ENCODE assay signal across 1 cellular context in genomic region chr14:55574988-55575387, GRCh38.
A peak's percentile ranks its signal among the peaks of the same experiment; 100 is the strongest.
TF ChIP-seq lines count a peak whose summit lies in the region.

No MANE protein-coding gene starts in this region.

TF ChIP-seq in HepG2, 621 proteins besides CTCF, POLR2A, EP300 and RAD21 (continued from another document and continues in another):
- no peak for TF ChIP-seq TRIM22 (IDR thresholded peaks at IDR 0.05)
- TF ChIP-seq ATF2 (CRISPR knock-in tag; IDR thresholded peaks at IDR 0.05): no peak
- TF ChIP-seq, protein P1, sequence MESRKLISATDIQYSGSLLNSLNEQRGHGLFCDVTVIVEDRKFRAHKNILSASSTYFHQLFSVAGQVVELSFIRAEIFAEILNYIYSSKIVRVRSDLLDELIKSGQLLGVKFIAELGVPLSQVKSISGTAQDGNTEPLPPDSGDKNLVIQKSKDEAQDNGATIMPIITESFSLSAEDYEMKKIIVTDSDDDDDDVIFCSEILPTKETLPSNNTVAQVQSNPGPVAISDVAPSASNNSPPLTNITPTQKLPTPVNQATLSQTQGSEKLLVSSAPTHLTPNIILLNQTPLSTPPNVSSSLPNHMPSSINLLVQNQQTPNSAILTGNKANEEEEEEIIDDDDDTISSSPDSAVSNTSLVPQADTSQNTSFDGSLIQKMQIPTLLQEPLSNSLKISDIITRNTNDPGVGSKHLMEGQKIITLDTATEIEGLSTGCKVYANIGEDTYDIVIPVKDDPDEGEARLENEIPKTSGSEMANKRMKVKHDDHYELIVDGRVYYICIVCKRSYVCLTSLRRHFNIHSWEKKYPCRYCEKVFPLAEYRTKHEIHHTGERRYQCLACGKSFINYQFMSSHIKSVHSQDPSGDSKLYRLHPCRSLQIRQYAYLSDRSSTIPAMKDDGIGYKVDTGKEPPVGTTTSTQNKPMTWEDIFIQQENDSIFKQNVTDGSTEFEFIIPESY (CRISPR knock-in tag; IDR thresholded peaks at IDR 0.05): peak; percentile 44; the same call in 1 of the 2 replicates
- no peak for TF ChIP-seq NAIF1 (CRISPR knock-in tag; IDR thresholded peaks at IDR 0.05; ENCODE audit: borderline replicate concordance)
- no peak for TF ChIP-seq CHD4 (IDR thresholded peaks at IDR 0.05; ENCODE audit: borderline replicate concordance, low read length)
- TF ChIP-seq, protein P2, sequence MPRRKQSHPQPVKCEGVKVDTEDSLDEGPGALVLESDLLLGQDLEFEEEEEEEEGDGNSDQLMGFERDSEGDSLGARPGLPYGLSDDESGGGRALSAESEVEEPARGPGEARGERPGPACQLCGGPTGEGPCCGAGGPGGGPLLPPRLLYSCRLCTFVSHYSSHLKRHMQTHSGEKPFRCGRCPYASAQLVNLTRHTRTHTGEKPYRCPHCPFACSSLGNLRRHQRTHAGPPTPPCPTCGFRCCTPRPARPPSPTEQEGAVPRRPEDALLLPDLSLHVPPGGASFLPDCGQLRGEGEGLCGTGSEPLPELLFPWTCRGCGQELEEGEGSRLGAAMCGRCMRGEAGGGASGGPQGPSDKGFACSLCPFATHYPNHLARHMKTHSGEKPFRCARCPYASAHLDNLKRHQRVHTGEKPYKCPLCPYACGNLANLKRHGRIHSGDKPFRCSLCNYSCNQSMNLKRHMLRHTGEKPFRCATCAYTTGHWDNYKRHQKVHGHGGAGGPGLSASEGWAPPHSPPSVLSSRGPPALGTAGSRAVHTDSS (CRISPR knock-in tag; conservative IDR thresholded peaks at IDR 0.05): no peak
- TF ChIP-seq ZNF713 (CRISPR knock-in tag; IDR thresholded peaks at IDR 0.05): no peak
- no peak for TF ChIP-seq IRX3 (CRISPR knock-in tag; IDR thresholded peaks at IDR 0.05; ENCODE audit: borderline replicate concordance, low read depth)
- no peak for TF ChIP-seq WIZ (CRISPR knock-in tag; IDR thresholded peaks at IDR 0.05)
- no peak for TF ChIP-seq ZNF317 (CRISPR knock-in tag; IDR thresholded peaks at IDR 0.05)
- TF ChIP-seq HNF4A (CRISPR knock-in tag; IDR thresholded peaks at IDR 0.05): peak; percentile 41; the same call in 1 of the 2 replicates
- no peak for TF ChIP-seq SRSF9 (IDR thresholded peaks at IDR 0.05; ENCODE audit: borderline replicate concordance, insufficient read depth, low read depth, low read length, poor library complexity, severe bottlenecking)
- no peak for TF ChIP-seq NFE2L2 (IDR thresholded peaks at IDR 0.05; ENCODE audit: low read length)
- TF ChIP-seq ZNF724P (CRISPR knock-in tag; IDR thresholded peaks at IDR 0.05; ENCODE audit: borderline replicate concordance): no peak
- TF ChIP-seq PLSCR1 (CRISPR knock-in tag; IDR thresholded peaks at IDR 0.05; ENCODE audit: borderline replicate concordance): no peak
- TF ChIP-seq MAF1 (CRISPR knock-in tag; IDR thresholded peaks at IDR 0.05; ENCODE audit: borderline replicate concordance): no peak
- peak; percentile 71 for TF ChIP-seq ZMYM4 (CRISPR knock-in tag; IDR thresholded peaks at IDR 0.05)
- no peak for TF ChIP-seq NFYB (CRISPR knock-in tag; IDR thresholded peaks at IDR 0.05)
- 0 out of 2 replicates have a peak, but pooled peaks have one; percentile 28 for TF ChIP-seq AHDC1 (CRISPR knock-in tag; IDR thresholded peaks at IDR 0.05; ENCODE audit: borderline replicate concordance)
- no peak for TF ChIP-seq MTF2 (CRISPR knock-in tag; IDR thresholded peaks at IDR 0.05; ENCODE audit: borderline replicate concordance)
- TF ChIP-seq LCORL (IDR thresholded peaks at IDR 0.05): no peak
- TF ChIP-seq LCORL (CRISPR knock-in tag; IDR thresholded peaks at IDR 0.05): 0 out of 2 replicates have a peak, but pooled peaks have one; percentile 38
- TF ChIP-seq SALL1 (CRISPR knock-in tag; IDR thresholded peaks at IDR 0.05): peak; percentile 47; the same call in 1 of the 2 replicates
- TF ChIP-seq ARID5B (CRISPR knock-in tag; IDR thresholded peaks at IDR 0.05): 0 out of 2 replicates have a peak, but pooled peaks have one; percentile 30
- no peak for TF ChIP-seq IKZF5 (CRISPR knock-in tag; IDR thresholded peaks at IDR 0.05)
- TF ChIP-seq FOXM1 (CRISPR knock-in tag; IDR thresholded peaks at IDR 0.05): no peak
- peak; percentile 64 to 70; a peak in 3 of 4 replicates for TF ChIP-seq NR2F1 (CRISPR knock-in tag; IDR thresholded peaks at IDR 0.05)
- TF ChIP-seq GATAD2A (CRISPR knock-in tag; IDR thresholded peaks at IDR 0.05): 0 out of 2 replicates have a peak, but pooled peaks have one; percentile 31
- no peak for TF ChIP-seq PHF21A (CRISPR knock-in tag; IDR thresholded peaks at IDR 0.05)
- TF ChIP-seq ZNF335 (CRISPR knock-in tag; IDR thresholded peaks at IDR 0.05): no peak
- TF ChIP-seq CEBPG (CRISPR knock-in tag; IDR thresholded peaks at IDR 0.05): peak; percentile 45; the same call in 1 of the 2 replicates
- TF ChIP-seq, protein P3, sequence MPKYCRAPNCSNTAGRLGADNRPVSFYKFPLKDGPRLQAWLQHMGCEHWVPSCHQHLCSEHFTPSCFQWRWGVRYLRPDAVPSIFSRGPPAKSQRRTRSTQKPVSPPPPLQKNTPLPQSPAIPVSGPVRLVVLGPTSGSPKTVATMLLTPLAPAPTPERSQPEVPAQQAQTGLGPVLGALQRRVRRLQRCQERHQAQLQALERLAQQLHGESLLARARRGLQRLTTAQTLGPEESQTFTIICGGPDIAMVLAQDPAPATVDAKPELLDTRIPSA (CRISPR knock-in tag; IDR thresholded peaks at IDR 0.05; ENCODE audit: borderline replicate concordance): no peak
- TF ChIP-seq ZNF496 (CRISPR knock-in tag; IDR thresholded peaks at IDR 0.05; ENCODE audit: insufficient replicate concordance): no peak
- TF ChIP-seq NFATC3 (CRISPR knock-in tag; IDR thresholded peaks at IDR 0.05): no peak
- peak; percentile 48; the same call in 1 of the 2 replicates for TF ChIP-seq CEBPB (IDR thresholded peaks at IDR 0.05; ENCODE audit: borderline replicate concordance, low read depth, low read length)
- no peak for TF ChIP-seq ZNF557 (CRISPR knock-in tag; IDR thresholded peaks at IDR 0.05)
- no peak for TF ChIP-seq YEATS2 (CRISPR knock-in tag; IDR thresholded peaks at IDR 0.05; ENCODE audit: borderline replicate concordance)
- TF ChIP-seq SAP130 (CRISPR knock-in tag; IDR thresholded peaks at IDR 0.05; ENCODE audit: low read depth): 0 out of 2 replicates have a peak, but pooled peaks have one; percentile 12
- no peak for TF ChIP-seq ZNF703 (CRISPR knock-in tag; IDR thresholded peaks at IDR 0.05; ENCODE audit: borderline replicate concordance)
- peak; percentile 71 for TF ChIP-seq NR2F6 (IDR thresholded peaks at IDR 0.05)
- peak; percentile 84 for TF ChIP-seq NR2F6 (CRISPR knock-in tag; IDR thresholded peaks at IDR 0.05)
- no peak for TF ChIP-seq RXRB (CRISPR knock-in tag; IDR thresholded peaks at IDR 0.05; ENCODE audit: borderline replicate concordance)
- no peak for TF ChIP-seq KLF9 (CRISPR knock-in tag; IDR thresholded peaks at IDR 0.05; ENCODE audit: low read depth)
- TF ChIP-seq FOSL1 (CRISPR knock-in tag; IDR thresholded peaks at IDR 0.05; ENCODE audit: borderline replicate concordance): no peak
- TF ChIP-seq ZNF879 (CRISPR knock-in tag; IDR thresholded peaks at IDR 0.05): no peak
- no peak for TF ChIP-seq ZNF251 (CRISPR knock-in tag; IDR thresholded peaks at IDR 0.05)
- TF ChIP-seq CCAR2 (optimal IDR thresholded peaks at IDR 0.05; ENCODE audit: low read depth, low read length): no peak
